9 cellular contexts compared by ENCODE assay signal in the genomic region with DNA sequence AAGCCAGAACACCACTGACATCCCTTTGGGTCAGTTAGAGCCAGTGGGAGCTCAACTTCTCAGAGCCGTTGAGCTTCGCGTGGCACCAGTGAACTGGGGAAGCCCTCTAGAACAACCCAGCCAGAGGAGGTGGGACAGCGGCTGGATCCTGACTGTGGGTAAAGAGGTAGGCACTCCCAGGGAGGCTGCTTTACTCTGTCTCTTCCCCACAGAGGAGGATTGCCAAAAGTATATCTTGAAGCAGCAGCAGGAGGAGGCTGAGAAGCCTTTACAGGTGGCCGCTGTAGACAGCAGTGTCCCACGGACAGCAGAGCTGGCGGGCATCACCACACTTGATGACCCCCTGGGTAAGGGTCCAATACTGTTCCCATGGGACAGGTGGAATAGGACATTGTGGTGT. TPM values are rescaled to one million over a fixed set of nuclear protein-coding genes. Genes with fewer than 3 reads are reported as not detected.
DNase-seq lines count a peak whose midpoint lies in the region; ATAC-seq and TF ChIP-seq lines count a peak whose summit lies in the region.
"Had no signal": no experiment of that assay in that cellular context is flagged by ENCODE, and none has a peak within 500 bp of the region (broad histone marks: within the 10 kb centered on the region; RNA-seq: fewer than 3 reads in every experiment).

No MANE protein-coding gene starts in this region.

- H3K9me3 Mint-ChIP-seq in CD4-positive, alpha-beta memory T cell = no peaks in the 10 kb centered on the region
- H3K9me3 Mint-ChIP-seq in osteocyte (ENCODE audit: unreplicated experiment) = no peaks in the 10 kb centered on the region

- H3K27me3 Mint-ChIP-seq in CD4-positive, alpha-beta memory T cell = no peaks in the 10 kb centered on the region
- peaks cover 20% of the 10 kb centered on the region for H3K27me3 Mint-ChIP-seq in osteocyte (ENCODE audit: unreplicated experiment)

- CTCF ChIA-PET in CD4-positive, alpha-beta memory T cell (lab: Charles Lee; ENCODE audit: partially characterized antibody) = interaction anchor here (1.4 kb wide), 2 partner anchors 20 to 25 kb away, joined by 4 to 5 read pairs; partner anchors contain the start of gene OXSR1
- CTCF ChIA-PET in OCI-LY7 (lab: Charles Lee; ENCODE audit: unreplicated experiment) = no interaction called here

- POLR2A ChIA-PET in CD4-positive, alpha-beta memory T cell (lab: Charles Lee; ENCODE audit: partially characterized antibody) = interaction anchor here (0.8 to 8.4 kb wide), 7 partner anchors 8 to 100 kb away, joined by 3 to 255 read pairs (median 7); partner anchors contain the start of genes DLEC1 and OXSR1
- POLR2A ChIA-PET in OCI-LY7 (lab: Charles Lee) = interaction anchor here (0.7 to 4.8 kb wide), 3 partner anchors 13 to 313 kb away, joined by 3 to 42 read pairs (median 3); partner anchors contain the start of gene OXSR1

- ATAC-seq in GM21619 (IDR thresholded peaks at IDR 0.05; ENCODE audit: unreplicated experiment) (no peak), left colon (no peak), HG02973 (IDR thresholded peaks at IDR 0.05; ENCODE audit: unreplicated experiment) (no peak)

- peaks cover 12 to 62% of the 10 kb centered on the region in 2 donors for H3K36me3 Mint-ChIP-seq in CD4-positive, alpha-beta memory T cell
- H3K36me3 Mint-ChIP-seq in osteocyte (ENCODE audit: unreplicated experiment) = peaks cover 9% of the 10 kb centered on the region

- H3K9me3 ChIP-seq in CD4-positive, alpha-beta memory T cell (ENCODE audit: control insufficient read depth in 1 of 2, low read length in 2 of 2) = no peaks in the 10 kb centered on the region
- no peaks in the 10 kb centered on the region for H3K9me3 ChIP-seq in OCI-LY7 (ENCODE audit: low read length)

- intact Hi-C loops in CD4-positive, alpha-beta memory T cell (cut with micrococcal nuclease) = loop anchor here (5.0 to 10.0 kb wide), 4 partner anchors 73 to 1265 kb away; partner anchors contain the start of genes ACVR2B, RPSA and XYLB
- intact Hi-C loops in OCI-LY7 (cut with micrococcal nuclease; ENCODE audit: unreplicated experiment) = no loop called here
- intact Hi-C loops in left colon (cut with DNase I, micrococcal nuclease) = no loop called here

- peaks cover 51% of the 10 kb centered on the region for H3K4me1 ChIP-seq in CD4-positive, alpha-beta memory T cell (ENCODE audit: insufficient read depth, low read length)
- peaks cover 29% of the 10 kb centered on the region for H3K4me1 ChIP-seq in OCI-LY7 (ENCODE audit: insufficient read depth, low read length, poor library complexity, severe bottlenecking)

- no peak overlapping the region for H2AFZ ChIP-seq in OCI-LY7 (ENCODE audit: low read length)

- peak overlapping the region; percentile 88 to 100 (median 98) for H3K27ac Mint-ChIP-seq in CD4-positive, alpha-beta memory T cell
- H3K27ac Mint-ChIP-seq in osteocyte (ENCODE audit: unreplicated experiment) = peak overlapping the region; percentile 47

- BruUV-seq in OCI-LY7 (replicated peaks; lab: Mats Ljungman, UMichigan) = no TSS peak

- H3K4me2 ChIP-seq in OCI-LY7 (ENCODE audit: low read length) = peak overlapping the region; percentile 86

- no peaks in the 10 kb centered on the region; the same call in 1 of the 2 replicates for H4K20me1 ChIP-seq in OCI-LY7 (ENCODE audit: insufficient read depth, low read length)

- peak overlapping the region; percentile 91 to 100 (median 98) for H3K4me3 Mint-ChIP-seq in CD4-positive, alpha-beta memory T cell
- H3K4me3 Mint-ChIP-seq in osteocyte (ENCODE audit: unreplicated experiment) = peak overlapping the region; percentile 86

- peaks cover 37 to 69% (median 52%) of the 10 kb centered on the region in 4 donors for H3K4me1 Mint-ChIP-seq in CD4-positive, alpha-beta memory T cell
- H3K4me1 Mint-ChIP-seq in osteocyte (ENCODE audit: unreplicated experiment) = peaks cover 26% of the 10 kb centered on the region

- no peaks in the 10 kb centered on the region for H3K9me2 ChIP-seq in OCI-LY7 (ENCODE audit: insufficient read depth, low read length)

- no peaks in the 10 kb centered on the region for H3K27me3 ChIP-seq in CD4-positive, alpha-beta memory T cell (ENCODE audit: insufficient read depth, low read length)

- H3K4me3 ChIP-seq in CD4-positive, alpha-beta memory T cell (ENCODE audit: low read length in 2 of 2) = peak overlapping the region; percentile 92 to 95
- H3K4me3 ChIP-seq in OCI-LY7 (ENCODE audit: low read depth, low read length, poor library complexity, severe bottlenecking) = peak overlapping the region; percentile 95
- peak overlapping the region; percentile 92 for H3K4me3 ChIP-seq in epithelial cell of proximal tubule (ENCODE audit: low read depth, low read length)

- DNase-seq in CD4-positive, alpha-beta memory T cell = no peak
- DNase-seq in OCI-LY7 (ENCODE audit: low spot score) (no peak), epithelial cell of proximal tubule (ENCODE audit: low read depth) (no peak), osteocyte (ENCODE audit: extremely low spot score, unreplicated experiment) (no peak), left colon (no peak)
- no peak for DNase-seq in effector CD8-positive, alpha-beta T cell (lab: John Stamatoyannopoulos, UW)
- DNase-seq: NCI-H1694 treated with DMSO at 0.1 percent for 48 hours had no signal

- peaks cover 14% of the 10 kb centered on the region; the same call in 1 of the 2 replicates for H3K79me2 ChIP-seq in OCI-LY7 (ENCODE audit: insufficient read depth, low read depth, low read length)

- H3K36me3 ChIP-seq in CD4-positive, alpha-beta memory T cell (ENCODE audit: insufficient read depth, low read length) = peaks cover 13% of the 10 kb centered on the region
- peaks cover 20% of the 10 kb centered on the region for H3K36me3 ChIP-seq in OCI-LY7 (ENCODE audit: insufficient read depth, low read length)

- H3K27ac ChIP-seq in CD4-positive, alpha-beta memory T cell (ENCODE audit: low read depth, low read length) = peak overlapping the region; percentile 86
- no peak overlapping the region for H3K27ac ChIP-seq in OCI-LY7 (ENCODE audit: low read depth, low read length, poor library complexity, severe bottlenecking)

- TF ChIP-seq CTCF in OCI-LY7 (conservative IDR thresholded peaks at IDR 0.05; ENCODE audit: low read length) = no peak
- no peak for TF ChIP-seq CTCF in epithelial cell of proximal tubule (conservative IDR thresholded peaks at IDR 0.05; ENCODE audit: low read depth, low read length)
- TF ChIP-seq CTCF in osteocyte (IDR thresholded peaks at IDR 0.05) = no peak

RNA-seq across cellular contexts. Expression of gene MYD88, which starts 1.2 kb away (rescaled TPM):
- 10 to 100 TPM; 50.5 to 57.4 TPM for total RNA-seq in CD4-positive, alpha-beta memory T cell
- 100 to 1,000 TPM; 104 to 129 TPM for polyA plus RNA-seq in CD4-positive, alpha-beta memory T cell
- total RNA-seq in OCI-LY7 (2014; rRNA removed; shearing (Covaris generic)) = 8.8 and 16.3 TPM in 2 replicates
- total RNA-seq in OCI-LY7 (2022) = 28.6 and 29.4 TPM in 2 replicates
- total RNA-seq in epithelial cell of proximal tubule = 47.3 and 51.1 TPM in 2 replicates
- 13.3 TPM in 2 replicates for total RNA-seq in osteocyte
- 10 to 100 TPM; 66.1 to 76.4 TPM for total RNA-seq in left colon

RNA-seq across cellular contexts. Expression of gene ACAA1, which starts 2.7 kb away (rescaled TPM):
- 10 to 100 TPM; 78.7 to 82.8 TPM for total RNA-seq in CD4-positive, alpha-beta memory T cell
- 10 to 100 TPM; 52.4 to 76.3 TPM for polyA plus RNA-seq in CD4-positive, alpha-beta memory T cell
- 13.3 and 13.9 TPM in 2 replicates for total RNA-seq in OCI-LY7 (2014; rRNA removed; shearing (Covaris generic))
- total RNA-seq in OCI-LY7 (2022) (45.3 and 50.3 TPM in 2 replicates), epithelial cell of proximal tubule (37.8 and 56.9 TPM in 2 replicates), osteocyte (60.3 and 62.0 TPM in 2 replicates), left colon (100 to 1,000 TPM; 177 to 186 TPM)

RNA-seq across cellular contexts. Expression of gene OXSR1, which starts 25.7 kb away (rescaled TPM):
- 10 to 100 TPM; 39.6 to 43.9 TPM for total RNA-seq in CD4-positive, alpha-beta memory T cell
- polyA plus RNA-seq in CD4-positive, alpha-beta memory T cell = 10 to 100 TPM; 13.3 to 18.0 TPM
- total RNA-seq in OCI-LY7 (2014; rRNA removed; shearing (Covaris generic)) = 21.4 and 22.4 TPM in 2 replicates
- 42.7 and 43.7 TPM in 2 replicates for total RNA-seq in OCI-LY7 (2022)
- total RNA-seq in epithelial cell of proximal tubule = 34.8 and 39.2 TPM in 2 replicates
- total RNA-seq in osteocyte = 55.7 and 57.8 TPM in 2 replicates
- total RNA-seq in left colon = 10 to 100 TPM; 42.5 to 42.8 TPM
